1 cellular context compared by ENCODE assay signal in genomic region chr6:133248241-133249001, GRCh38.
A peak's percentile ranks its signal among the peaks of the same experiment; 100 is the strongest.
TF ChIP-seq lines count a peak whose summit lies in the region.

No MANE protein-coding gene starts in this region.

TF ChIP-seq in HEK293, 187 proteins besides CTCF, POLR2A, EP300 and RAD21 (continued from another document and continues in another):
- peak; percentile 90 for TF ChIP-seq ZBTB44 (tag by site-specific recombination; IDR thresholded peaks at IDR 0.05)
- peak; percentile 96 for TF ChIP-seq ZNF639 (tag by site-specific recombination; IDR thresholded peaks at IDR 0.05)
- peak; percentile 38; the same call in 1 of the 2 replicates for TF ChIP-seq MZF1 (tag by site-specific recombination; IDR thresholded peaks at IDR 0.05; ENCODE audit: borderline replicate concordance)
- peak; percentile 99 for TF ChIP-seq ZNF664 (tag by site-specific recombination; IDR thresholded peaks at IDR 0.05)
- 0 out of 2 replicates have a peak, but pooled peaks have one; percentile 18 for TF ChIP-seq ZBTB49 (tag by site-specific recombination; IDR thresholded peaks at IDR 0.05; ENCODE audit: low read depth)
- TF ChIP-seq ZBTB17 (tag by site-specific recombination; IDR thresholded peaks at IDR 0.05), result peak; percentile 84
- no peak for TF ChIP-seq ZNF398 (tag by site-specific recombination; IDR thresholded peaks at IDR 0.05)
- TF ChIP-seq ATF2 (tag by site-specific recombination; IDR thresholded peaks at IDR 0.05; ENCODE audit: low read depth), result peak; percentile 93
- TF ChIP-seq TRIM28 (IDR thresholded peaks at IDR 0.05; ENCODE audit: borderline replicate concordance, low read length), result no peak
- 0 out of 2 replicates have a peak, but pooled peaks have one; percentile 19 for TF ChIP-seq ZBTB6 (tag by site-specific recombination; IDR thresholded peaks at IDR 0.05)
- 0 out of 2 replicates have a peak, but pooled peaks have one; percentile 18 for TF ChIP-seq ZNF19 (tag by site-specific recombination; IDR thresholded peaks at IDR 0.05; ENCODE audit: low read depth)
- TF ChIP-seq TCF7L2 (IDR thresholded peaks at IDR 0.05; ENCODE audit: borderline replicate concordance, low read depth, low read length), result peak; percentile 56; the same call in 1 of the 2 replicates
- no peak for TF ChIP-seq ZNF670 (tag by site-specific recombination; IDR thresholded peaks at IDR 0.05; ENCODE audit: low read depth)
- TF ChIP-seq ZNF280D (tag by site-specific recombination; IDR thresholded peaks at IDR 0.05), result no peak
- TF ChIP-seq HIC1 (tag by site-specific recombination; IDR thresholded peaks at IDR 0.05), result peak; percentile 83; the same call in 1 of the 2 replicates
- TF ChIP-seq ZNF184 (tag by site-specific recombination; IDR thresholded peaks at IDR 0.05), result no peak
- TF ChIP-seq ZNF561 (tag by site-specific recombination; IDR thresholded peaks at IDR 0.05; ENCODE audit: borderline replicate concordance), result no peak
- TF ChIP-seq ZNF677 (tag by site-specific recombination; IDR thresholded peaks at IDR 0.05), result 0 out of 2 replicates have a peak, but pooled peaks have one; percentile 11
- no peak for TF ChIP-seq ZNF214 (tag by site-specific recombination; IDR thresholded peaks at IDR 0.05; ENCODE audit: borderline replicate concordance)
- peak; percentile 9; the same call in 1 of the 2 replicates for TF ChIP-seq KLF9 (tag by site-specific recombination; IDR thresholded peaks at IDR 0.05; ENCODE audit: low read depth)
- TF ChIP-seq ZNF624 (tag by site-specific recombination; IDR thresholded peaks at IDR 0.05), result no peak
- no peak for TF ChIP-seq ZNF571 (tag by site-specific recombination; IDR thresholded peaks at IDR 0.05)
- no peak for TF ChIP-seq ZNF626 (tag by site-specific recombination; IDR thresholded peaks at IDR 0.05)
- TF ChIP-seq SALL2 (tag by site-specific recombination; IDR thresholded peaks at IDR 0.05; ENCODE audit: borderline replicate concordance), result no peak
- TF ChIP-seq ZEB2 (tag by site-specific recombination; IDR thresholded peaks at IDR 0.05), result peak; percentile 87
- no peak for TF ChIP-seq ZNF704 (tag by site-specific recombination; IDR thresholded peaks at IDR 0.05)
- TF ChIP-seq BCL11A (tag by site-specific recombination; IDR thresholded peaks at IDR 0.05; ENCODE audit: low read depth), result peak; percentile 97
- no peak for TF ChIP-seq ZNF16 (tag by site-specific recombination; IDR thresholded peaks at IDR 0.05; ENCODE audit: low read depth)
- TF ChIP-seq MEIS1 (CRISPR knock-in tag; IDR thresholded peaks at IDR 0.05; ENCODE audit: borderline replicate concordance), result no peak
- TF ChIP-seq OSR2 (tag by site-specific recombination; IDR thresholded peaks at IDR 0.05), result peak; percentile 96
- peak; percentile 95 for TF ChIP-seq GLI2 (tag by site-specific recombination; IDR thresholded peaks at IDR 0.05; ENCODE audit: borderline replicate concordance, low read depth)
- TF ChIP-seq BCL11B (tag by site-specific recombination; IDR thresholded peaks at IDR 0.05; ENCODE audit: low read depth), result peak; percentile 91
- TF ChIP-seq ZBTB20 (tag by site-specific recombination; IDR thresholded peaks at IDR 0.05), result peak; percentile 49
- TF ChIP-seq ZFP3 (tag by site-specific recombination; IDR thresholded peaks at IDR 0.05; ENCODE audit: low read depth), result no peak
- no peak for TF ChIP-seq ZBTB10 (tag by site-specific recombination; IDR thresholded peaks at IDR 0.05)
- no peak for TF ChIP-seq ZNF830 (tag by site-specific recombination; IDR thresholded peaks at IDR 0.05; ENCODE audit: low read depth)
- TF ChIP-seq ZSCAN23 (tag by site-specific recombination; IDR thresholded peaks at IDR 0.05), result peak; percentile 98
- no peak for TF ChIP-seq ZNF138 (tag by site-specific recombination; IDR thresholded peaks at IDR 0.05; ENCODE audit: borderline replicate concordance)
- TF ChIP-seq ZNF133 (tag by site-specific recombination; IDR thresholded peaks at IDR 0.05), result no peak
- TF ChIP-seq ZNF76 (tag by site-specific recombination; IDR thresholded peaks at IDR 0.05; ENCODE audit: borderline replicate concordance, low read depth), result 0 out of 2 replicates have a peak, but pooled peaks have one; percentile 27
- TF ChIP-seq FEZF1 (tag by site-specific recombination; IDR thresholded peaks at IDR 0.05), result peak; percentile 94
